In genomic region chr5:155017610-155018009, GRCh38 we compare ENCODE assay signal across 14 cellular contexts. TPM values are rescaled to one million over a fixed set of nuclear protein-coding genes. Genes with fewer than 3 reads are reported as not detected.
DNase-seq lines count a peak whose midpoint lies in the region; ATAC-seq, FAIRE-seq and TF ChIP-seq lines count a peak whose summit lies in the region.
"Had no signal": no experiment of that assay in that cellular context is flagged by ENCODE, and none has a peak within 500 bp of the region (broad histone marks: within the 10 kb centered on the region; RNA-seq: fewer than 3 reads in every experiment).

No MANE protein-coding gene starts in this region.

- TF ChIP-seq CTCF in A549 (IDR thresholded peaks at IDR 0.05) (no peak), A673 (conservative IDR thresholded peaks at IDR 0.05; ENCODE audit: low read depth, low read length) (no peak)

- no peak overlapping the region for H3K4me2 ChIP-seq in A549

- no peak for TF ChIP-seq RAD21 in A549 (conservative IDR thresholded peaks at IDR 0.05 in 1 of 2, IDR thresholded peaks at IDR 0.05 in 1 of 2)

- H3K36me3 ChIP-seq in A673 (ENCODE audit: insufficient read depth, low read length, poor library complexity, severe bottlenecking) = no peaks in the 10 kb centered on the region
- H3K36me3 ChIP-seq: tibial nerve had no signal

- no peaks in the 10 kb centered on the region for H3K27me3 ChIP-seq in A673 (replicated peaks; ENCODE audit: insufficient read depth, low read depth, low read length, poor library complexity)
- H3K27me3 ChIP-seq: tibial nerve had no signal

- ATAC-seq in A549 (peak; percentile 35 to 40; a peak in 2 of 6 replicates), GM19043 (IDR thresholded peaks at IDR 0.05; ENCODE audit: low read depth, unreplicated experiment) (peak; percentile 93), HG02678 (IDR thresholded peaks at IDR 0.05; ENCODE audit: unreplicated experiment) (peak; percentile 92), HG03521 (IDR thresholded peaks at IDR 0.05; ENCODE audit: unreplicated experiment) (peak; percentile 88)

- no peak for FAIRE-seq in A549 (lab: Jason Lieb, UNC)

- DNase-seq in A549 (ENCODE audit: low read depth in 1 of 2, low spot score in 1 of 2) (no peak), SW480 (ENCODE audit: low spot score) (no peak), C1 segment of cervical spinal cord (lab: John Stamatoyannopoulos, UW) (no peak), medulla oblongata (ENCODE audit: extremely low spot score) (no peak), A673 (ENCODE audit: low spot score) (no peak)
- DNase-seq: activated naive CD4-positive, alpha-beta T cell treated with anti-CD3 and anti-CD28 coated beads, Interleukin-2, amount 10 ng/mL, durations not matched to agents 7 days and 5 days; effector CD4-positive, alpha-beta T cell; IMR-90; NCI-H524 treated with DMSO at 0.1 percent for 48 hours; nephron progenitor cell had no signal

- CTCF ChIA-PET in A549 (lab: Yijun Ruan, JAX) (interaction anchor here (2.9 kb wide), 1 partner anchor 13 kb away, joined by 9 read pairs; no protein-coding TSS in a partner anchor), A673 (lab: Charles Lee) (no interaction called here)

- H3K4me3 ChIP-seq in A549 (no peak overlapping the region), A673 (ENCODE audit: low read depth, low read length, poor library complexity, severe bottlenecking) (no peak overlapping the region)
- H3K4me3 ChIP-seq: tibial nerve had no signal

- POLR2A ChIA-PET in A549 (lab: Yijun Ruan, JAX) (no interaction called here), A673 (lab: Charles Lee; ENCODE audit: low non-redundant PET) (no interaction called here)

- TF ChIP-seq POLR2A in A549 (IDR thresholded peaks at IDR 0.05; ENCODE audit: low read length) = no peak

- no peak overlapping the region for H3K27ac ChIP-seq in A549
- H3K27ac ChIP-seq in A673 (ENCODE audit: low read depth, low read length, poor library complexity, severe bottlenecking) = no peak overlapping the region
- H3K27ac ChIP-seq: tibial nerve had no signal

- TF ChIP-seq EP300 in A549 (IDR thresholded peaks at IDR 0.05) = no peak

- H3K4me1 ChIP-seq in A549 (no peaks in the 10 kb centered on the region), A673 (ENCODE audit: insufficient read depth, low read length, poor library complexity, severe bottlenecking) (no peaks in the 10 kb centered on the region)
- H3K4me1 ChIP-seq: tibial nerve had no signal

- intact Hi-C loops in A673 (cut with micrococcal nuclease; ENCODE audit: unreplicated experiment) = no loop called here

- H3K9me3 ChIP-seq in A549 (no peaks in the 10 kb centered on the region), A673 (ENCODE audit: low read depth, low read length, poor library complexity, severe bottlenecking) (no peaks in the 10 kb centered on the region)
- H3K9me3 ChIP-seq: tibial nerve had no signal

- 2% methylated on average over 2 of the region's 2 CpGs for WGBS in A549 (ENCODE audit: missing lambda C conversion rate)

- no TSS peak for BruUV-seq in A673 (replicated peaks; lab: Mats Ljungman, UMichigan)

TF ChIP-seq in A549, 52 proteins besides CTCF, POLR2A, EP300 and RAD21:
- TF ChIP-seq ELK1 (IDR thresholded peaks at IDR 0.05; ENCODE audit: low read depth, low read length) (no peak), USF2 (IDR thresholded peaks at IDR 0.05) (no peak), PBX3 (IDR thresholded peaks at IDR 0.05) (no peak), HOXB13 (CRISPR knock-in tag; IDR thresholded peaks at IDR 0.05; ENCODE audit: low read depth) (no peak), GATA3 (IDR thresholded peaks at IDR 0.05; ENCODE audit: borderline replicate concordance) (no peak), FOSL2 (IDR thresholded peaks at IDR 0.05) (no peak), FOSL2 (CRISPR knock-in tag; IDR thresholded peaks at IDR 0.05) (no peak), HMGXB4 (CRISPR knock-in tag; IDR thresholded peaks at IDR 0.05; ENCODE audit: borderline replicate concordance) (no peak), POLR2AphosphoS2 (conservative IDR thresholded peaks at IDR 0.05; ENCODE audit: low read length) (no peak)

RNA-seq across cellular contexts. Expression of gene KIF4B, which starts 4.1 kb away (rescaled TPM):
- polyA plus RNA-seq in A549 (2011; rRNA removed) (0.07 and 0.13 TPM in 2 replicates), A549 (2017; fragmentation: RNase III; extraction: RNeasy Plus Mini Kit Qiagen cat#74134 plus additional on column Dnase treatment) (0.05 to 0.11 TPM (median 0.10 TPM) in 3 replicates)
- polyA plus RNA-seq in A549 (2012; cell fraction: cytosol; rRNA removed) = not detected in 2 replicates
- polyA plus RNA-seq in A549 (2012; cell fraction: nucleus; rRNA removed) = 0.01 TPM in 1 of 2 replicates, not detected in the other
- polyA minus RNA-seq in A549 (2011; rRNA and poly(A)+ RNA removed) = 0.04 and 0.10 TPM in 2 replicates
- 0.77 and 0.79 TPM in 2 replicates for total RNA-seq in A673 (2021)
- total RNA-seq: tibial nerve had no signal

Comparison
In these comparisons a context has a peak if more than half of its experiments do, and no peak if none do; other contexts are left out.
1. ATAC-seq: peak in every context shown above with its lines; median percentile 93 in GM19043; 92 in HG02678; 88 in HG03521; 38 in A549.